1 cellular context compared by ENCODE assay signal in genomic region chr2:45776160-45776955, GRCh38.
TF ChIP-seq lines count a peak whose summit lies in the region.

No MANE protein-coding gene starts in this region.

TF ChIP-seq in H1, 55 proteins besides CTCF, POLR2A, EP300 and RAD21 (continued from another document):
- TF ChIP-seq CHD7 (IDR thresholded peaks at IDR 0.05; ENCODE audit: insufficient replicate concordance, low read length) (no peak), GTF2F1 (IDR thresholded peaks at IDR 0.05; ENCODE audit: borderline replicate concordance, low read depth, low read length) (no peak), ZNF274 (IDR thresholded peaks at IDR 0.05; ENCODE audit: borderline replicate concordance, extremely low read depth, low read length) (no peak), POU5F1 (IDR thresholded peaks at IDR 0.05; ENCODE audit: low read depth, low read length) (no peak), RNF2 (IDR thresholded peaks at IDR 0.05; ENCODE audit: borderline replicate concordance, low read depth, low read length, missing control alignments, poor library complexity, severe bottlenecking) (no peak), PHF8 (conservative IDR thresholded peaks at IDR 0.05; ENCODE audit: low read depth, low read length) (no peak), CEBPB (IDR thresholded peaks at IDR 0.05; ENCODE audit: low read depth, low read length) (no peak), TCF12 (IDR thresholded peaks at IDR 0.05; ENCODE audit: low read depth, low read length) (no peak), TAF1 (IDR thresholded peaks at IDR 0.05; ENCODE audit: low read depth, low read length) (no peak), POLR2AphosphoS5 (IDR thresholded peaks at IDR 0.05; ENCODE audit: low read depth, low read length) (no peak), TEAD4 (IDR thresholded peaks at IDR 0.05; ENCODE audit: low read depth, low read length) (no peak), MAX (IDR thresholded peaks at IDR 0.05) (no peak), SIRT6 (IDR thresholded peaks at IDR 0.05; ENCODE audit: low read length) (no peak), CHD1 (IDR thresholded peaks at IDR 0.05; ENCODE audit: low read depth, low read length) (no peak)
TF ChIP-seq in H1: peak in this region for 0.
